In genomic region chr4:89661490-89661889, GRCh38 we compare ENCODE assay signal across 1 cellular context.
TF ChIP-seq lines count a peak whose summit lies in the region.

No MANE protein-coding gene starts in this region.

TF ChIP-seq in H1, 55 proteins besides CTCF, POLR2A, EP300 and RAD21 (continued from another document):
- no peak for TF ChIP-seq ATF2 (IDR thresholded peaks at IDR 0.05; ENCODE audit: low read length)
- TF ChIP-seq TEAD4 (IDR thresholded peaks at IDR 0.05; ENCODE audit: low read depth, low read length), result peak; percentile 98
- no peak for TF ChIP-seq HDAC2 (IDR thresholded peaks at IDR 0.05; ENCODE audit: borderline replicate concordance in 1 of 2, low read depth in 2 of 2, low read length in 2 of 2)
- TF ChIP-seq GABPA (IDR thresholded peaks at IDR 0.05; ENCODE audit: borderline replicate concordance, insufficient read depth, low read length), result no peak
